2 cellular contexts compared by ENCODE assay signal in the genomic region with DNA sequence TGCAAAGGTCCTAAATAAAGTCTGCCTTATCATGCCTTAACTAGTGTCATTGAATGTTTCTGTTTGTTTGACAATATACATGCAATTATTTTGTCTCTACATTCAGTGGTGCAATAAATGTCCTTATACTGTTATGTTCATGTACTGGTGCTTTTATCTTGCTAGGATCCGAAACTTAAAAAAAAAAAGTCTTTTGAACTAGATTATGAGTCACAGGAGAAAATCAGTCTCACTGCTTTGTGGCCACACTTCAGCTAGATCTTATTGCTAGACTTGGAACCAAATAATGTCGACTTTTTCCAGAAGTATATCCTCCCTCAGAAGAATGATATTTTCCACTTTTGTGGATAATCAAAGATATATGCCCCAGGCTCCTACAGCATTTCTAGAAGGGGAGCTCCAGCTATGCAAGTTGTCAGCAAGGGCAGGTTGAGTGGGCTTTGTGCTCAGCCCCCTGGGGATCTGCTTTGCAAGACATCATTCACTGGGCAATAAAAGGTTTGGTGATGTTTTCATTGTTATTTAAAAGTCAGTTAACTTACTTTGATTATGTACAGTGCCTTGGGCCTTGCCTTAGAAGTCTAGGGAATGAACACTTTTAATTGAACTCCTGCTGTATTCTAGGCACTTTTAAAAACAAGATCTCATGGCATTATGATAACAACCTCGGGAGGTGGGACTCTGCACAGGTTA.
TF ChIP-seq lines count a peak whose summit lies in the region.

No MANE protein-coding gene starts in this region.

TF ChIP-seq in GM23338, 12 proteins besides CTCF, POLR2A, EP300 and RAD21 (continues in another document):
- TF ChIP-seq POLR2AphosphoS5 (IDR thresholded peaks at IDR 0.05; ENCODE audit: low read depth) = no peak
- no peak for TF ChIP-seq CREB1 (CRISPR knock-in tag; IDR thresholded peaks at IDR 0.05; ENCODE audit: low read depth)
- TF ChIP-seq ZNF331 (CRISPR knock-in tag; IDR thresholded peaks at IDR 0.05; ENCODE audit: low read depth) = no peak
- TF ChIP-seq EZH2 (IDR thresholded peaks at IDR 0.05; ENCODE audit: low read depth, unreplicated experiment) = no peak
- TF ChIP-seq, protein P1, sequence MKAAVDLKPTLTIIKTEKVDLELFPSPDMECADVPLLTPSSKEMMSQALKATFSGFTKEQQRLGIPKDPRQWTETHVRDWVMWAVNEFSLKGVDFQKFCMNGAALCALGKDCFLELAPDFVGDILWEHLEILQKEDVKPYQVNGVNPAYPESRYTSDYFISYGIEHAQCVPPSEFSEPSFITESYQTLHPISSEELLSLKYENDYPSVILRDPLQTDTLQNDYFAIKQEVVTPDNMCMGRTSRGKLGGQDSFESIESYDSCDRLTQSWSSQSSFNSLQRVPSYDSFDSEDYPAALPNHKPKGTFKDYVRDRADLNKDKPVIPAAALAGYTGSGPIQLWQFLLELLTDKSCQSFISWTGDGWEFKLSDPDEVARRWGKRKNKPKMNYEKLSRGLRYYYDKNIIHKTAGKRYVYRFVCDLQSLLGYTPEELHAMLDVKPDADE (IDR thresholded peaks at IDR 0.05) = no peak
- no peak for TF ChIP-seq EZH2phosphoT487 (IDR thresholded peaks at IDR 0.05; ENCODE audit: unreplicated experiment)
- TF ChIP-seq NANOG (IDR thresholded peaks at IDR 0.05; ENCODE audit: borderline replicate concordance) = no peak
- no peak for TF ChIP-seq ZNF114 (CRISPR knock-in tag; IDR thresholded peaks at IDR 0.05)
- TF ChIP-seq, protein P2, sequence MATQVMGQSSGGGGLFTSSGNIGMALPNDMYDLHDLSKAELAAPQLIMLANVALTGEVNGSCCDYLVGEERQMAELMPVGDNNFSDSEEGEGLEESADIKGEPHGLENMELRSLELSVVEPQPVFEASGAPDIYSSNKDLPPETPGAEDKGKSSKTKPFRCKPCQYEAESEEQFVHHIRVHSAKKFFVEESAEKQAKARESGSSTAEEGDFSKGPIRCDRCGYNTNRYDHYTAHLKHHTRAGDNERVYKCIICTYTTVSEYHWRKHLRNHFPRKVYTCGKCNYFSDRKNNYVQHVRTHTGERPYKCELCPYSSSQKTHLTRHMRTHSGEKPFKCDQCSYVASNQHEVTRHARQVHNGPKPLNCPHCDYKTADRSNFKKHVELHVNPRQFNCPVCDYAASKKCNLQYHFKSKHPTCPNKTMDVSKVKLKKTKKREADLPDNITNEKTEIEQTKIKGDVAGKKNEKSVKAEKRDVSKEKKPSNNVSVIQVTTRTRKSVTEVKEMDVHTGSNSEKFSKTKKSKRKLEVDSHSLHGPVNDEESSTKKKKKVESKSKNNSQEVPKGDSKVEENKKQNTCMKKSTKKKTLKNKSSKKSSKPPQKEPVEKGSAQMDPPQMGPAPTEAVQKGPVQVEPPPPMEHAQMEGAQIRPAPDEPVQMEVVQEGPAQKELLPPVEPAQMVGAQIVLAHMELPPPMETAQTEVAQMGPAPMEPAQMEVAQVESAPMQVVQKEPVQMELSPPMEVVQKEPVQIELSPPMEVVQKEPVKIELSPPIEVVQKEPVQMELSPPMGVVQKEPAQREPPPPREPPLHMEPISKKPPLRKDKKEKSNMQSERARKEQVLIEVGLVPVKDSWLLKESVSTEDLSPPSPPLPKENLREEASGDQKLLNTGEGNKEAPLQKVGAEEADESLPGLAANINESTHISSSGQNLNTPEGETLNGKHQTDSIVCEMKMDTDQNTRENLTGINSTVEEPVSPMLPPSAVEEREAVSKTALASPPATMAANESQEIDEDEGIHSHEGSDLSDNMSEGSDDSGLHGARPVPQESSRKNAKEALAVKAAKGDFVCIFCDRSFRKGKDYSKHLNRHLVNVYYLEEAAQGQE (IDR thresholded peaks at IDR 0.05; ENCODE audit: unreplicated experiment) = no peak
- TF ChIP-seq STAT1 (IDR thresholded peaks at IDR 0.05; ENCODE audit: unreplicated experiment) = no peak
- no peak for TF ChIP-seq JUNB (IDR thresholded peaks at IDR 0.05; ENCODE audit: unreplicated experiment)

TF ChIP-seq in H1, 55 proteins besides CTCF, POLR2A, EP300 and RAD21:
- TF ChIP-seq NANOG (IDR thresholded peaks at IDR 0.05; ENCODE audit: insufficient read depth, low read depth, low read length, poor library complexity, severe bottlenecking) (peak; percentile 86), NRF1 (IDR thresholded peaks at IDR 0.05; ENCODE audit: low read depth, low read length) (no peak), CBX8 (IDR thresholded peaks at IDR 0.05; ENCODE audit: borderline replicate concordance, low read depth, low read length) (no peak), CREB1 (IDR thresholded peaks at IDR 0.05) (no peak), HDAC2 (IDR thresholded peaks at IDR 0.05; ENCODE audit: borderline replicate concordance in 1 of 2, low read depth in 2 of 2, low read length in 2 of 2) (no peak)
